In genomic region chr16:81997738-81998137, GRCh38 we compare ENCODE assay signal across 13 cellular contexts. TPM values are rescaled to one million over a fixed set of nuclear protein-coding genes. Genes with fewer than 3 reads are reported as not detected.
A peak's percentile ranks its signal among the peaks of the same experiment; 100 is the strongest.
DNase-seq lines count a peak whose midpoint lies in the region; ATAC-seq and TF ChIP-seq lines count a peak whose summit lies in the region.
"Had no signal": no experiment of that assay in that cellular context is flagged by ENCODE, and none has a peak within 500 bp of the region (broad histone marks: within the 10 kb centered on the region; RNA-seq: fewer than 3 reads in every experiment).

No MANE protein-coding gene starts in this region.

- intact Hi-C loops in activated naive CD4-positive, alpha-beta T cell treated with anti-CD3 and anti-CD28 coated beads for 36 hours (cut with micrococcal nuclease): no loop called here

- no peaks in the 10 kb centered on the region for H3K27me3 Mint-ChIP-seq in activated naive CD4-positive, alpha-beta T cell treated with anti-CD3 and anti-CD28 coated beads for 36 hours (ENCODE audit: low read depth)
- H3K27me3 Mint-ChIP-seq: memory B cell had no signal

- ATAC-seq in HG02588 (IDR thresholded peaks at IDR 0.05; ENCODE audit: unreplicated experiment) (no peak), HG03342 (IDR thresholded peaks at IDR 0.05; ENCODE audit: unreplicated experiment) (no peak), GM19467 (IDR thresholded peaks at IDR 0.05; ENCODE audit: unreplicated experiment) (no peak)

- no peaks in the 10 kb centered on the region for H3K9me3 Mint-ChIP-seq in activated naive CD4-positive, alpha-beta T cell treated with anti-CD3 and anti-CD28 coated beads for 36 hours
- H3K9me3 Mint-ChIP-seq: endodermal cell, memory B cell had no signal

- TF ChIP-seq CTCF in RWPE1 (conservative IDR thresholded peaks at IDR 0.05; ENCODE audit: low read depth): no peak

- H3K27ac Mint-ChIP-seq in activated naive CD4-positive, alpha-beta T cell treated with anti-CD3 and anti-CD28 coated beads for 36 hours: no peak overlapping the region
- H3K27ac Mint-ChIP-seq: endodermal cell, memory B cell had no signal

- POLR2A ChIA-PET in RWPE1 (lab: Yijun Ruan, JAX; ENCODE audit: low non-redundant PET): no interaction called here

- H3K36me3 Mint-ChIP-seq in activated naive CD4-positive, alpha-beta T cell treated with anti-CD3 and anti-CD28 coated beads for 36 hours (ENCODE audit: low read depth): peaks cover 20% of the 10 kb centered on the region

- H3K4me1 Mint-ChIP-seq in activated naive CD4-positive, alpha-beta T cell treated with anti-CD3 and anti-CD28 coated beads for 36 hours (ENCODE audit: low read depth): no peaks in the 10 kb centered on the region
- H3K4me1 Mint-ChIP-seq: endodermal cell, memory B cell had no signal

- CTCF ChIA-PET in RWPE1 (lab: Yijun Ruan, JAX): interaction anchor here (0.6 to 1.6 kb wide), 9 partner anchors 10 to 720 kb away, joined by 3 to 8 read pairs (median 4); no protein-coding TSS in a partner anchor
- CTCF ChIA-PET in activated naive CD4-positive, alpha-beta T cell treated with anti-CD3 and anti-CD28 coated beads for 36 hours (lab: Charles Lee): interaction anchor here (1.3 kb wide), 1 partner anchor 230 kb away, joined by 4 read pairs; no protein-coding TSS in a partner anchor

- H3K4me3 Mint-ChIP-seq in activated naive CD4-positive, alpha-beta T cell treated with anti-CD3 and anti-CD28 coated beads for 36 hours: no peak overlapping the region
- H3K4me3 Mint-ChIP-seq: endodermal cell, memory B cell had no signal

- DNase-seq in DMS53 (lab: John Stamatoyannopoulos, UW) (peak; percentile 15), RWPE1 (ENCODE audit: low spot score) (peak; percentile 64), fibroblast of peridontal ligament (ENCODE audit: extremely low read depth) (peak; percentile 69), renal cortical epithelial cell (ENCODE audit: low read depth) (peak; percentile 82)
- no peak for DNase-seq in activated naive CD4-positive, alpha-beta T cell treated with anti-CD3 and anti-CD28 coated beads for 36 hours
- DNase-seq: DMS153, NCI-H526 treated with DMSO at 0.1 percent for 48 hours had no signal

- H3K27ac ChIP-seq in RWPE1: no peak overlapping the region

RNA-seq across cellular contexts. Expression of gene SDR42E1, which starts 13.5 kb away (rescaled TPM):
- total RNA-seq in renal cortical epithelial cell: 17.9 and 20.8 TPM in 2 replicates
- 1 to 10 TPM; 4.2 to 6.5 TPM for total RNA-seq in activated naive CD4-positive, alpha-beta T cell treated with anti-CD3 and anti-CD28 coated beads for 36 hours

RNA-seq across cellular contexts. Expression of gene HSD17B2, which starts 37.3 kb away (rescaled TPM):
- total RNA-seq in renal cortical epithelial cell: 0.70 and 1.2 TPM in 2 replicates
- total RNA-seq in activated naive CD4-positive, alpha-beta T cell treated with anti-CD3 and anti-CD28 coated beads for 36 hours: not detected
- total RNA-seq: endodermal cell, subcutaneous adipose tissue had no signal
